19 cellular contexts compared by ENCODE assay signal in the genomic region with DNA sequence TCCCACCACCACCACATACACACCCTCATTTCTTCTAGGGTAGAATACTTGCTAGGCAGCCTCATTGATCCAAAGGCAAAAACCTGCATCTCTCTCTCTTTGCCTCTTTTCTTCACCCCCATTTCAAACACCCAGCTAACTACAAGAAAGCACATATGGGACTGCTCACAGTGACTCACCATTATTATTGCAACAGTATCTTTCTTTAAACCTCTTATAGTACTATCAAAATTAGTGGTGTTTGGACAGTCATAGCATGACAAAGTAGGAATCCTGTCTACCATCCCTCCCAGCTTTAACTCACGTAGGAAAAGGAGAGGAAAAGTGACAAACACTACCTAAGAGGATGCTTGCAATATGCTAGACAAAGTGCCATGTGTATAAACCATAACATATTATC.
DNase-seq lines count a peak whose midpoint lies in the region; ATAC-seq and TF ChIP-seq lines count a peak whose summit lies in the region.
"Had no signal": no experiment of that assay in that cellular context is flagged by ENCODE, and none has a peak within 500 bp of the region (broad histone marks: within the 10 kb centered on the region; RNA-seq: fewer than 3 reads in every experiment).

No MANE protein-coding gene starts in this region.

- intact Hi-C loops in IMR-90 (cut with micrococcal nuclease) = no loop called here
- intact Hi-C loops in mammary epithelial cell (cut with micrococcal nuclease) = no loop called here

- H3K4ac ChIP-seq in IMR-90 (ENCODE audit: low read depth, low read length) = no peak overlapping the region
- no peak overlapping the region for H3K4ac ChIP-seq in mesenchymal stem cell (ENCODE audit: low read depth in 1 of 2, low read length in 2 of 2)

- H2BK15ac ChIP-seq in IMR-90 (ENCODE audit: low read depth, low read length) (no peak overlapping the region), mesenchymal stem cell (ENCODE audit: low read depth, poor library complexity, severe bottlenecking) (no peak overlapping the region)

- no peaks in the 10 kb centered on the region for H3K9me1 ChIP-seq in IMR-90 (ENCODE audit: insufficient read depth, low read length)

- TF ChIP-seq RAD21 in IMR-90 (IDR thresholded peaks at IDR 0.05; ENCODE audit: low read length) = no peak

- BruUV-seq in IMR-90 (replicated peaks; lab: Mats Ljungman, UMichigan) (no TSS peak), mammary epithelial cell (replicated peaks; lab: Mats Ljungman, UMichigan) (no TSS peak)

- no peak overlapping the region for H2BK20ac ChIP-seq in IMR-90 (ENCODE audit: low read depth, low read length)

- H3K27ac ChIP-seq in IMR-90 (ENCODE audit: insufficient read depth, low read length) (peak overlapping the region; percentile 48; the same call in 1 of the 2 replicates), mammary epithelial cell (ENCODE audit: insufficient read depth, low read depth, low read length) (no peak overlapping the region), mesenchymal stem cell (ENCODE audit: low read length, poor library complexity, severe bottlenecking) (no peak overlapping the region)
- H3K27ac ChIP-seq: HL-60, KMS-11 had no signal

- no peak overlapping the region for H3K14ac ChIP-seq in IMR-90 (replicated peaks; ENCODE audit: low read depth, low read length)
- H3K14ac ChIP-seq in mesenchymal stem cell (ENCODE audit: low read length in 2 of 2) = no peak overlapping the region

- no peak overlapping the region for H3K4me3 ChIP-seq in IMR-90 (ENCODE audit: insufficient read depth, low read depth, low read length)
- no peak overlapping the region for H3K4me3 ChIP-seq in mammary epithelial cell (replicated peaks in 1 of 3; ENCODE audit: insufficient read depth in 1 of 3, low read depth in 2 of 3, low read length in 3 of 3)
- no peak overlapping the region for H3K4me3 ChIP-seq in mesenchymal stem cell (ENCODE audit: insufficient read depth in 1 of 2, low read depth in 1 of 2, low read length in 2 of 2)
- H3K4me3 ChIP-seq: Peyer's patch had no signal

- H2BK120ac ChIP-seq in IMR-90 (ENCODE audit: low read depth, low read length) (no peak overlapping the region), mesenchymal stem cell (ENCODE audit: low read depth, low read length) (no peak overlapping the region)

- peak overlapping the region; percentile 50 for H3K18ac ChIP-seq in IMR-90 (ENCODE audit: low read depth, low read length)
- H3K18ac ChIP-seq in mesenchymal stem cell (ENCODE audit: low read depth in 1 of 2, low read length in 2 of 2) = no peak overlapping the region

- peak; percentile 35 for ATAC-seq in IMR-90 (ENCODE audit: low read depth)
- ATAC-seq in HG03175 (IDR thresholded peaks at IDR 0.05; ENCODE audit: unreplicated experiment) = no peak
- no peak for ATAC-seq in HG02623 (IDR thresholded peaks at IDR 0.05; ENCODE audit: unreplicated experiment)

- POLR2A ChIA-PET in IMR-90 (lab: Charles Lee; ENCODE audit: unreplicated experiment) = no interaction called here

- no peak overlapping the region for H2AK5ac ChIP-seq in IMR-90 (ENCODE audit: low read depth, low read length)
- no peak overlapping the region for H2AK5ac ChIP-seq in mesenchymal stem cell (ENCODE audit: low read length, severe bottlenecking)

- TF ChIP-seq CTCF in IMR-90 (conservative IDR thresholded peaks at IDR 0.05; ENCODE audit: low read depth, low read length) = no peak
- no peak for TF ChIP-seq CTCF in mammary epithelial cell (conservative IDR thresholded peaks at IDR 0.05 in 1 of 2, IDR thresholded peaks at IDR 0.05 in 1 of 2; ENCODE audit: extremely low read depth in 1 of 2, insufficient read depth in 1 of 2, low read depth in 1 of 2, low read length in 2 of 2)

- in situ Hi-C loops in IMR-90 (cut with MboI; ENCODE audit: low sequenced_read_pairs) = no loop called here
- in situ Hi-C loops in mammary epithelial cell (cut with MboI; ENCODE audit: low sequenced_read_pairs in 2 of 2) = no loop called here

- CTCF ChIA-PET in IMR-90 (lab: Yijun Ruan, JAX) = no interaction called here
- CTCF ChIA-PET in mammary epithelial cell (lab: Charles Lee; ENCODE audit: low non-redundant PET) = no interaction called here

- no peak overlapping the region for H2BK12ac ChIP-seq in mesenchymal stem cell (ENCODE audit: low read length in 2 of 2)

- H3K79me1 ChIP-seq in IMR-90 (ENCODE audit: low read depth in 1 of 2, low read length in 2 of 2) (no peaks in the 10 kb centered on the region), mesenchymal stem cell (replicated peaks; ENCODE audit: low read length, poor library complexity, severe bottlenecking) (no peaks in the 10 kb centered on the region)

- dilution Hi-C loops in IMR-90 (cut with HindIII; ENCODE audit: low sequenced_read_pairs, unreplicated experiment) = no loop called here
- dilution Hi-C loops in mammary epithelial cell (cut with HindIII; ENCODE audit: low sequenced_read_pairs) = no loop called here

- no peak overlapping the region for H2AK9ac ChIP-seq in IMR-90 (replicated peaks; ENCODE audit: low read depth, low read length, poor library complexity)

- no peak for TF ChIP-seq POLR2A in IMR-90 (IDR thresholded peaks at IDR 0.05; ENCODE audit: low read depth, low read length)

- H2BK5ac ChIP-seq in IMR-90 (ENCODE audit: low read depth, low read length, poor library complexity, severe bottlenecking) = no peak overlapping the region
- H2BK5ac ChIP-seq in mesenchymal stem cell (ENCODE audit: low read depth, low read length, poor library complexity, severe bottlenecking) = no peak overlapping the region

- WGBS in IMR-90 (ENCODE audit: extremely low coverage in 2 of 2, insufficient read length in 1 of 2), 2 experiments = no CpG with 5 or more reads among the region's 1 CpG
- WGBS in mammary epithelial cell (ENCODE audit: low coverage, missing lambda C conversion rate) = 36% methylated on average over 1 of the region's 1 CpG
- WGBS in mesenchymal stem cell = 20% methylated on average over 1 of the region's 1 CpG

- H3K36me3 ChIP-seq in IMR-90 (ENCODE audit: control insufficient read depth, insufficient read depth, low read length) (no peaks in the 10 kb centered on the region), mammary epithelial cell (ENCODE audit: insufficient read depth, low read length) (no peaks in the 10 kb centered on the region), mesenchymal stem cell (ENCODE audit: control insufficient read depth in 1 of 2, insufficient read depth in 2 of 2, low read depth in 1 of 2, low read length in 2 of 2) (no peaks in the 10 kb centered on the region)
- H3K36me3 ChIP-seq: Peyer's patch had no signal

- no peaks in the 10 kb centered on the region for H3K79me2 ChIP-seq in mammary epithelial cell (ENCODE audit: insufficient read depth, low read length)

- no peaks in the 10 kb centered on the region for H3K9me3 ChIP-seq in IMR-90 (ENCODE audit: control insufficient read depth, insufficient read depth, low read length)
- no peaks in the 10 kb centered on the region for H3K9me3 ChIP-seq in mammary epithelial cell (replicated peaks; ENCODE audit: insufficient read depth, low read length)
- no peaks in the 10 kb centered on the region for H3K9me3 ChIP-seq in mesenchymal stem cell (ENCODE audit: control insufficient read depth, low read length)
- H3K9me3 ChIP-seq: Peyer's patch had no signal

- no peak overlapping the region for H3K56ac ChIP-seq in IMR-90 (ENCODE audit: extremely low read depth, insufficient read depth, low read length)

- H4K20me1 ChIP-seq in IMR-90 (ENCODE audit: insufficient read depth, low read length) (no peaks in the 10 kb centered on the region), mammary epithelial cell (ENCODE audit: insufficient read depth, low read length) (no peaks in the 10 kb centered on the region)

- H3K23ac ChIP-seq in IMR-90 (ENCODE audit: low read depth, low read length) = no peak overlapping the region
- H3K23ac ChIP-seq in mesenchymal stem cell (ENCODE audit: low read length in 2 of 2) = no peak overlapping the region

- H4K5ac ChIP-seq in IMR-90 (ENCODE audit: low read depth, low read length) = peak overlapping the region; percentile 36; the same call in 1 of the 2 replicates

- H2AFZ ChIP-seq in IMR-90 (replicated peaks; ENCODE audit: low read length, poor library complexity) = no peak overlapping the region
- no peak overlapping the region for H2AFZ ChIP-seq in mammary epithelial cell (ENCODE audit: low read depth, low read length)
- H2AFZ ChIP-seq in mesenchymal stem cell (ENCODE audit: low read depth, low read length) = no peak overlapping the region

- H4K8ac ChIP-seq in IMR-90 (ENCODE audit: low read depth in 2 of 2, low read length in 2 of 2) (no peak overlapping the region), mesenchymal stem cell (ENCODE audit: low read length) (no peak overlapping the region)

- H4K91ac ChIP-seq in IMR-90 (ENCODE audit: insufficient read depth, low read depth, low read length) (no peak overlapping the region), mesenchymal stem cell (ENCODE audit: low read length) (no peak overlapping the region)

- DNase-seq in AG08396 (ENCODE audit: low spot score) (peak; percentile 8), IMR-90 (peak; percentile 50), mammary epithelial cell (peak; percentile 4), mesenchymal stem cell (peak; percentile 72)
- no peak for DNase-seq in stimulated activated CD4-positive, alpha-beta T cell treated with anti-CD3 and anti-CD28 coated beads, Interleukin-4, amount 100 ng/mL, for 24 hours
- DNase-seq: GF-D8, NCI-H1105, NCI-H146, NCI-H2029 treated with DMSO at 0.1 percent for 48 hours, NCI-H2171, NCI-H446, NCI-H526, Peyer's patch, SHP77, SW 1271 had no signal

- peaks cover 5% of the 10 kb centered on the region; the same call in 1 of the 2 replicates for H3K4me1 ChIP-seq in IMR-90 (ENCODE audit: control insufficient read depth, insufficient read depth, low read length)
- no peaks in the 10 kb centered on the region for H3K4me1 ChIP-seq in mammary epithelial cell (ENCODE audit: insufficient read depth, low read length)
- H3K4me1 ChIP-seq in mesenchymal stem cell (ENCODE audit: control insufficient read depth, insufficient read depth, low read depth, low read length) = no peaks in the 10 kb centered on the region
- H3K4me1 ChIP-seq: Peyer's patch had no signal

- no peaks in the 10 kb centered on the region for H3K27me3 ChIP-seq in IMR-90 (ENCODE audit: control insufficient read depth, insufficient read depth, low read length)
- no peaks in the 10 kb centered on the region for H3K27me3 ChIP-seq in mammary epithelial cell (ENCODE audit: insufficient read depth, low read length)
- no peaks in the 10 kb centered on the region for H3K27me3 ChIP-seq in mesenchymal stem cell (ENCODE audit: control insufficient read depth in 1 of 2, insufficient read depth in 1 of 2, low read length in 2 of 2)
- H3K27me3 ChIP-seq: Peyer's patch had no signal

- H3K9ac ChIP-seq in IMR-90 (ENCODE audit: low read depth, low read length) = no peak overlapping the region
- no peak overlapping the region for H3K9ac ChIP-seq in mammary epithelial cell (ENCODE audit: insufficient read depth, low read length)
- H3K9ac ChIP-seq in mesenchymal stem cell (ENCODE audit: low read length) = no peak overlapping the region
- H3K9ac ChIP-seq: KMS-11 had no signal

- H3K4me2 ChIP-seq in IMR-90 (ENCODE audit: low read depth, low read length) = peak overlapping the region; percentile 33; the same call in 1 of the 2 replicates
- no peak overlapping the region for H3K4me2 ChIP-seq in mammary epithelial cell (ENCODE audit: insufficient read depth, low read depth, low read length)
- no peak overlapping the region for H3K4me2 ChIP-seq in mesenchymal stem cell (ENCODE audit: low read length, poor library complexity, severe bottlenecking)
- H3K4me2 ChIP-seq: KMS-11 had no signal
